In the genomic region with DNA sequence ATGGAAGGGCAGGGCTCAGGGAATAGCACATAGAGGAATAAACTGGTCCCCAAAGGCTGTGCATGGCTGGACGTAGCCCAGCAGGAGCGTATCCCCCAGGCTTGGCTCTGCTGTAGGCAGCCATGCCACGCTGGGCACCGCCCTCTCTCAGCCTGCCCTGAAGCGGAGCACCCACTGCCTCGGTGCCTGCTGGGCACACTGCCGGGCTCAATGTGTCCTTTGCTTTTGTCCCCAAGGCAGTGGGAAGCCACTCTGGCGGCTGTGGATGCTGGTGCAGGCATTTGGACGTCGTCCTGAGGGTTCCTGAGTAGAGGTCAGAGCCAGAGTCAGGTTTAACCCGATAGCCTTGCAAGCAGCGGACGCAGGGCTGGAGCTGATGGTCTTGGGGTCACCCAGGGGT, we compare ENCODE assay signal across 22 cellular contexts.
A peak's percentile ranks its signal among the peaks of the same experiment; 100 is the strongest.
DNase-seq lines count a peak whose midpoint lies in the region; ATAC-seq and TF ChIP-seq lines count a peak whose summit lies in the region.
"Had no signal": no experiment of that assay in that cellular context is flagged by ENCODE, and none has a peak within 500 bp of the region (broad histone marks: within the 10 kb centered on the region; RNA-seq: fewer than 3 reads in every experiment).

No MANE protein-coding gene starts in this region.

- H3K27ac Mint-ChIP-seq in activated naive CD8-positive, alpha-beta T cell = peak overlapping the region; percentile 3
- no peak overlapping the region for H3K27ac Mint-ChIP-seq in activated naive CD8-positive, alpha-beta T cell treated with anti-CD3 and anti-CD28 coated beads, Interleukin-2, amount 50 U/mL, for 24 hours
- H3K27ac Mint-ChIP-seq in glutamatergic neuron (ENCODE audit: unreplicated experiment) = peak overlapping the region; percentile 19
- H3K27ac Mint-ChIP-seq: CD8-positive, alpha-beta memory T cell had no signal

- H4K20me1 ChIP-seq in BLaER1 treated with 17β-estradiol and CSF1 and Interleukin-3, amounts not matched to agents 10 nM and 100 nM = peaks cover 0 to 65% (median 0%) of the 10 kb centered on the region in 11 experiments; a peak in 8 of 22 replicates

- no peak overlapping the region for H3K18ac ChIP-seq in mesenchymal stem cell (ENCODE audit: low read depth in 1 of 2, low read length in 2 of 2)

- H3K9me3 Mint-ChIP-seq in activated naive CD8-positive, alpha-beta T cell (ENCODE audit: low read depth) = no peaks in the 10 kb centered on the region
- H3K9me3 Mint-ChIP-seq in activated naive CD8-positive, alpha-beta T cell treated with anti-CD3 and anti-CD28 coated beads, Interleukin-2, amount 50 U/mL, for 24 hours = no peaks in the 10 kb centered on the region
- H3K9me3 Mint-ChIP-seq in glutamatergic neuron (ENCODE audit: unreplicated experiment) = peaks cover 17% of the 10 kb centered on the region
- H3K9me3 Mint-ChIP-seq: CD8-positive, alpha-beta memory T cell had no signal

- H3K27me3 Mint-ChIP-seq in activated naive CD8-positive, alpha-beta T cell = peaks cover 26% of the 10 kb centered on the region
- H3K27me3 Mint-ChIP-seq in activated naive CD8-positive, alpha-beta T cell treated with anti-CD3 and anti-CD28 coated beads, Interleukin-2, amount 50 U/mL, for 24 hours = peaks cover 20% of the 10 kb centered on the region
- H3K27me3 Mint-ChIP-seq in glutamatergic neuron (ENCODE audit: unreplicated experiment) = peaks cover 26% of the 10 kb centered on the region

- no peaks in the 10 kb centered on the region for H3K36me3 ChIP-seq in BLaER1 treated with 17β-estradiol and CSF1 and Interleukin-3, amounts not matched to agents 10 nM and 100 nM
- H3K36me3 ChIP-seq in RWPE2 (ENCODE audit: low read depth) (no peaks in the 10 kb centered on the region), mesenchymal stem cell (ENCODE audit: control insufficient read depth in 1 of 2, insufficient read depth in 2 of 2, low read depth in 1 of 2, low read length in 2 of 2) (no peaks in the 10 kb centered on the region)
- H3K36me3 ChIP-seq: BE2C had no signal

- H3K27me3 ChIP-seq in BLaER1 treated with 17β-estradiol and CSF1 and Interleukin-3, amounts not matched to agents 10 nM and 100 nM = peaks cover 27 to 59% (median 40%) of the 10 kb centered on the region in 11 experiments
- peaks cover 19% of the 10 kb centered on the region for H3K27me3 ChIP-seq in RWPE2 (ENCODE audit: insufficient read depth, poor library complexity, severe bottlenecking)
- H3K27me3 ChIP-seq in mesenchymal stem cell (ENCODE audit: control insufficient read depth in 1 of 2, insufficient read depth in 1 of 2, low read length in 2 of 2) = peaks cover 52 to 87% of the 10 kb centered on the region in 2 experiments

- H3K14ac ChIP-seq in mesenchymal stem cell (ENCODE audit: low read length in 2 of 2) = peak overlapping the region in 1 of 2 experiments; percentile 57

- H3K27ac ChIP-seq in BLaER1 treated with 17β-estradiol and CSF1 and Interleukin-3, amounts not matched to agents 10 nM and 100 nM = no peak overlapping the region
- H3K27ac ChIP-seq in RWPE2 (ENCODE audit: poor library complexity, severe bottlenecking) = no peak overlapping the region
- no peak overlapping the region for H3K27ac ChIP-seq in mesenchymal stem cell (ENCODE audit: low read length, poor library complexity, severe bottlenecking)
- H3K27ac ChIP-seq: A549, C4-2B had no signal

- no peak overlapping the region for H2BK120ac ChIP-seq in mesenchymal stem cell (ENCODE audit: low read depth, low read length)

- no peaks in the 10 kb centered on the region for H3K79me1 ChIP-seq in mesenchymal stem cell (replicated peaks; ENCODE audit: low read length, poor library complexity, severe bottlenecking)

- DNase-seq in activated naive CD8-positive, alpha-beta T cell treated with anti-CD3 and anti-CD28 coated beads, Interleukin-2, amount 50 U/mL, for 24 hours = no peak
- DNase-seq in RWPE2 (ENCODE audit: low spot score) (peak; percentile 49), glutamatergic neuron (no peak), mesenchymal stem cell (no peak), iPS-NIHi11 (ENCODE audit: low spot score) (no peak)
- DNase-seq: 8988T; ACHN; AML-193; BE2C; Calu3; CD4-positive, CD25-positive, alpha-beta regulatory T cell; CD8-positive, alpha-beta memory T cell; DMS53; DMS79 treated with DMSO at 0.1 percent for 48 hours; GF-D8; GOT3; HCEC 1CT had no signal

- peaks cover 5% of the 10 kb centered on the region for H3K4me1 Mint-ChIP-seq in activated naive CD8-positive, alpha-beta T cell (ENCODE audit: low read depth)
- H3K4me1 Mint-ChIP-seq in activated naive CD8-positive, alpha-beta T cell treated with anti-CD3 and anti-CD28 coated beads, Interleukin-2, amount 50 U/mL, for 24 hours = peaks cover 4% of the 10 kb centered on the region
- H3K4me1 Mint-ChIP-seq in glutamatergic neuron (ENCODE audit: low read depth, unreplicated experiment) = peaks cover 37% of the 10 kb centered on the region

- WGBS in mesenchymal stem cell = 81% methylated on average over 13 of the region's 13 CpGs

- H3K4ac ChIP-seq in mesenchymal stem cell (ENCODE audit: low read depth in 1 of 2, low read length in 2 of 2) = no peak overlapping the region

- no peak overlapping the region for H2BK12ac ChIP-seq in mesenchymal stem cell (ENCODE audit: low read length in 2 of 2)

- H3K4me1 ChIP-seq in BLaER1 treated with 17β-estradiol and CSF1 and Interleukin-3, amounts not matched to agents 10 nM and 100 nM = peaks cover 6 to 32% (median 25%) of the 10 kb centered on the region in 10 experiments; a peak in 16 of 20 replicates
- no peaks in the 10 kb centered on the region for H3K4me1 ChIP-seq in RWPE2 (ENCODE audit: insufficient read depth, poor library complexity, severe bottlenecking)
- H3K4me1 ChIP-seq in mesenchymal stem cell (ENCODE audit: control insufficient read depth, insufficient read depth, low read depth, low read length) = no peaks in the 10 kb centered on the region
- H3K4me1 ChIP-seq: A549, BE2C had no signal

- H3K9me3 ChIP-seq in BLaER1 treated with 17β-estradiol and CSF1 and Interleukin-3, amounts not matched to agents 10 nM and 100 nM (replicated peaks in 1 of 11) = no peaks in the 10 kb centered on the region
- H3K9me3 ChIP-seq in RWPE2 (ENCODE audit: severe bottlenecking) (no peaks in the 10 kb centered on the region), mesenchymal stem cell (ENCODE audit: control insufficient read depth, low read length) (no peaks in the 10 kb centered on the region)
- H3K9me3 ChIP-seq: A549, BE2C had no signal

- TF ChIP-seq CTCF in RWPE2 (IDR thresholded peaks at IDR 0.05; ENCODE audit: poor library complexity, severe bottlenecking) (no peak), glutamatergic neuron (IDR thresholded peaks at IDR 0.05; ENCODE audit: partially characterized antibody, unreplicated experiment) (no peak)

- no peak overlapping the region for H3K9ac ChIP-seq in BLaER1 treated with 17β-estradiol and CSF1 and Interleukin-3, amounts not matched to agents 10 nM and 100 nM
- H3K9ac ChIP-seq in mesenchymal stem cell (ENCODE audit: low read length) = no peak overlapping the region

- H2BK15ac ChIP-seq in mesenchymal stem cell (ENCODE audit: low read depth, poor library complexity, severe bottlenecking) = no peak overlapping the region

- no peaks in the 10 kb centered on the region for H3K36me3 Mint-ChIP-seq in activated naive CD8-positive, alpha-beta T cell
- H3K36me3 Mint-ChIP-seq in activated naive CD8-positive, alpha-beta T cell treated with anti-CD3 and anti-CD28 coated beads, Interleukin-2, amount 50 U/mL, for 24 hours (ENCODE audit: low read depth) = no peaks in the 10 kb centered on the region
- no peaks in the 10 kb centered on the region for H3K36me3 Mint-ChIP-seq in glutamatergic neuron (ENCODE audit: unreplicated experiment)
- H3K36me3 Mint-ChIP-seq: CD4-positive, CD25-positive, alpha-beta regulatory T cell; CD8-positive, alpha-beta memory T cell had no signal

- H2AFZ ChIP-seq in mesenchymal stem cell (ENCODE audit: low read depth, low read length) = no peak overlapping the region

- H3K4me3 Mint-ChIP-seq in activated naive CD8-positive, alpha-beta T cell = no peak overlapping the region
- H3K4me3 Mint-ChIP-seq in activated naive CD8-positive, alpha-beta T cell treated with anti-CD3 and anti-CD28 coated beads, Interleukin-2, amount 50 U/mL, for 24 hours = no peak overlapping the region
- no peak overlapping the region for H3K4me3 Mint-ChIP-seq in glutamatergic neuron (ENCODE audit: unreplicated experiment)
- H3K4me3 Mint-ChIP-seq: CD4-positive, CD25-positive, alpha-beta regulatory T cell had no signal

- peak overlapping the region in 8 of 11 experiments; percentile 8 to 61 (median 46); a peak in 11 of 22 replicates for H3K4me2 ChIP-seq in BLaER1 treated with 17β-estradiol and CSF1 and Interleukin-3, amounts not matched to agents 10 nM and 100 nM
- H3K4me2 ChIP-seq in mesenchymal stem cell (ENCODE audit: low read length, poor library complexity, severe bottlenecking) = no peak overlapping the region
- H3K4me2 ChIP-seq: A549 had no signal

- no peak overlapping the region for H2BK5ac ChIP-seq in mesenchymal stem cell (ENCODE audit: low read depth, low read length, poor library complexity, severe bottlenecking)

- ATAC-seq in activated naive CD8-positive, alpha-beta T cell treated with anti-CD3 and anti-CD28 coated beads, Interleukin-2, amount 50 U/mL, for 24 hours = no peak
- ATAC-seq in RWPE2 (ENCODE audit: low read depth) (no peak), GM21737 (IDR thresholded peaks at IDR 0.05; ENCODE audit: unreplicated experiment) (no peak)
- ATAC-seq: A549 had no signal

- H4K91ac ChIP-seq in mesenchymal stem cell (ENCODE audit: low read length) = no peak overlapping the region

- H3K23ac ChIP-seq in mesenchymal stem cell (ENCODE audit: low read length in 2 of 2) = no peak overlapping the region

- H4K8ac ChIP-seq in mesenchymal stem cell (ENCODE audit: low read length) = no peak overlapping the region

- H2AK5ac ChIP-seq in mesenchymal stem cell (ENCODE audit: low read length, severe bottlenecking) = no peak overlapping the region

- no peak overlapping the region for H3K4me3 ChIP-seq in BLaER1 treated with 17β-estradiol and CSF1 and Interleukin-3, amounts not matched to agents 10 nM and 100 nM
- H3K4me3 ChIP-seq in RWPE2 (ENCODE audit: severe bottlenecking) (no peak overlapping the region), mesenchymal stem cell (ENCODE audit: insufficient read depth in 1 of 2, low read depth in 1 of 2, low read length in 2 of 2) (no peak overlapping the region)
- H3K4me3 ChIP-seq: A549 had no signal
